In the genomic region with DNA sequence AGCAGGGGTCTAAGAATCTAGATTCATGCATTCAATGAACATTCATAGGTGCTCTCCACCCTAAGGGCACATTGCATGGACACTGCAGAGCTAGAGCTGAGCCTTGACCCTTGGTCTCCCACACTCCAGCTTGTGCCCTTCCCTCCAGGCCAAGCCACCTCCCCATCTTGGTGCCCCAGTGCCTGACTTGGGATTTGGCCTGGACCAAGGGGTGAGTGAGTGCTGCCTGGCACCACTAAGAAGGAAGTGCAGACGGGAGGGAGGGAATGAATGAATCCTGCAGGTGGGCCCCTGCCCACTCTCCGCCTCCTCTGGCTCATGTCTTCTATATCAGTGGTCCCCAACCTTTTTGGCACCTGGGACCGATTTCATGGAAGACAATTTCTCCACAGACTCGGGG, we compare ENCODE assay signal across 3 cellular contexts.
"Had no signal": no experiment of that assay in that cellular context is flagged by ENCODE, and none has a peak within 500 bp of the region (broad histone marks: within the 10 kb centered on the region; RNA-seq: fewer than 3 reads in every experiment).

No MANE protein-coding gene starts in this region.

- H3K4me2 ChIP-seq: GM23338 had no signal

- H2AFZ ChIP-seq: GM23338 had no signal

- DNase-seq: H9, HCEC 1CT had no signal

- H3K4me3 ChIP-seq: GM23338 had no signal
